ENCODE assay signal across 14 cellular contexts in the genomic region with DNA sequence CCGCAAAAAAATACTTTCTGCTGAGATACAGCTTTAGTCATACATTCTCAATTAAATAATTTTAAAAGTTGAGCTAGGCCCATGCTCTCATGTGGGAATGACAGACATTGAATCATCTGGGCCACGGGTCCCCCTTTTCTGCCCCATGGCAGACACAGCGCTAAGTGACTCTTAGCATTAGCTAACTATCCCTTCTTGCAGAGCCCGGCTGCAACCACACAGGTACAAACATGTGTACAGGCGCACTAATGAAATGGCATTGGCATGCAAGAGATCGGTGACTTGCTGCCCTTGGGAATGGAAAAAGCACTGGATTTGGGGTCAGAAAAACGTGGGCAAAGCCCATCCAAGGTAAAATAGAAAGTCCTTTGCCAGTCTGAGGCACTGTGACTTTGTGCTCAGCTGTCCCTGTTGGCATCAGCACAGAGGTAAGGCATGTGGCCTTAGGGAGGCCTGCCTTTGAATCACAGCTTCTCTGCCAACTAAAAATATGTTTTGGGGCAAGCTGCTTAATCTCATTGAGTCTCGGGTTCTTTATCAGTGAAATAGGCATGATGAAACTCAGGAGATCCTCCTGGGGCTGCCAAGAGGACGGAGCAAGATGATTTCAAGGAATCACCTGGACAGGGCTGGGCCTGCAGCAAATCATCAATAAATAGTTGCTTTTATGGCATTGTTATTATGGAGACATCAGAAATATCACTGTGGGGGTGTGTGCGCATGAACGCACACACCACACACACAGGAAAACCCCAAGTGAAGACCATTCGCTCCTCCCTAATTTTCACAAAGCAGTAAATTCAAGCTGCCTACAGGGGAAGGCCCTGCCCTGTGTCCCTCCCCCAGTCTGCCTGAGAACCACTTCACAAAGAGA. TPM values are rescaled to one million over a fixed set of nuclear protein-coding genes. Genes with fewer than 3 reads are reported as not detected.
DNase-seq lines count a peak whose midpoint lies in the region; ATAC-seq, FAIRE-seq and TF ChIP-seq lines count a peak whose summit lies in the region.
"Had no signal": no experiment of that assay in that cellular context is flagged by ENCODE, and none has a peak within 500 bp of the region (broad histone marks: within the 10 kb centered on the region; RNA-seq: fewer than 3 reads in every experiment).

No MANE protein-coding gene starts in this region.

- H3K4me3 ChIP-seq in GM12878, result no peak overlapping the region
- H3K4me3 ChIP-seq: gastrocnemius medialis, K562, right atrium auricular region had no signal

- no peaks in the 10 kb centered on the region for H3K9me3 ChIP-seq in GM12878 (replicated peaks; ENCODE audit: control insufficient read depth, insufficient read depth, low read length)
- H3K9me3 ChIP-seq: BE2C, gastrocnemius medialis, right atrium auricular region had no signal

- CTCF ChIA-PET in GM12878 (lab: Yijun Ruan, JAX), result interaction anchor here (0.5 to 3.3 kb wide), 14 partner anchors 10 to 370 kb away, joined by 3 to 20 read pairs (median 4); no protein-coding TSS in a partner anchor

- H3K27ac ChIP-seq in GM12878 (ENCODE audit: control insufficient read depth, insufficient read depth), result no peak overlapping the region
- H3K27ac ChIP-seq: gastrocnemius medialis, right atrium auricular region had no signal

- intact Hi-C loops in GM12878 (cut with micrococcal nuclease; ENCODE audit: unreplicated experiment), result loop anchor here (10.0 kb wide), 1 partner anchor 1046 kb away; a partner anchor contains a TSS

- peak; percentile 10 to 21 for DNase-seq in stimulated activated naive CD8-positive, alpha-beta T cell treated with anti-CD3 and anti-CD28 coated beads, Interleukin-15, amount 100 ng/mL, for 72 hours
- DNase-seq in stimulated activated naive CD8-positive, alpha-beta T cell treated with anti-CD3 and anti-CD28 coated beads, Interleukin-15, Interleukin-2, amounts not matched to agents 100 U/mL and 50 U/mL, for 24 hours, result no peak
- DNase-seq in GM12878 (ENCODE audit: low read depth, low spot score) (peak; percentile 11), HCEC 1CT (no peak), NCI-H748 (lab: John Stamatoyannopoulos, UW; ENCODE audit: unreplicated experiment) (no peak), NCI-H146 (lab: John Stamatoyannopoulos, UW) (no peak), erythroblast (lab: John Stamatoyannopoulos, UW) (no peak)
- DNase-seq: BE2C, gastrocnemius medialis, mammary epithelial cell, NCI-H524 treated with DMSO at 0.1 percent for 48 hours had no signal

- H3K79me2 ChIP-seq in GM12878 (ENCODE audit: control insufficient read depth, insufficient read depth, low read length), result no peaks in the 10 kb centered on the region

- peak overlapping the region in 1 of 2 donors; percentile 49 for H3K4me3 Mint-ChIP-seq in stimulated activated naive CD8-positive, alpha-beta T cell treated with anti-CD3 and anti-CD28 coated beads, Interleukin-15, amount 100 ng/mL, for 72 hours

- no peak overlapping the region for H3K9ac ChIP-seq in GM12878 (ENCODE audit: control insufficient read depth, insufficient read depth, low read length)

- peak; percentile 76 for ATAC-seq in stimulated activated naive CD8-positive, alpha-beta T cell treated with anti-CD3 and anti-CD28 coated beads, Interleukin-15, amount 100 ng/mL, for 72 hours
- no peak for ATAC-seq in stimulated activated naive CD8-positive, alpha-beta T cell treated with anti-CD3 and anti-CD28 coated beads, Interleukin-15, Interleukin-2, amounts not matched to agents 100 U/mL and 50 U/mL, for 24 hours
- ATAC-seq in HG02884 (IDR thresholded peaks at IDR 0.05; ENCODE audit: unreplicated experiment) (peak; percentile 86), GM12878 (peak; percentile 87)
- ATAC-seq: gastrocnemius medialis, K562 had no signal

- no peak overlapping the region; the same call in 1 of the 2 replicates for H3K4me2 ChIP-seq in GM12878 (ENCODE audit: control insufficient read depth, insufficient read depth)

- no peaks in the 10 kb centered on the region for H3K27me3 Mint-ChIP-seq in stimulated activated naive CD8-positive, alpha-beta T cell treated with anti-CD3 and anti-CD28 coated beads, Interleukin-15, amount 100 ng/mL, for 72 hours

- TF ChIP-seq CTCF in GM12878 (IDR thresholded peaks at IDR 0.05 in 2 of 3, conservative IDR thresholded peaks at IDR 0.05 in 1 of 3; ENCODE audit: control insufficient read depth in 2 of 3, extremely low read depth in 1 of 3, insufficient read depth in 1 of 3, low read depth in 3 of 3, low read length in 3 of 3), result no peak

- TF ChIP-seq POLR2A in GM12878 (IDR thresholded peaks at IDR 0.05; ENCODE audit: low read depth, low read length) (no peak), erythroblast (IDR thresholded peaks at IDR 0.05; ENCODE audit: low read length) (no peak)

- SMC1A ChIA-PET in GM12878 (lab: Charles Lee; ENCODE audit: uncharacterized antibody, unreplicated experiment), result interaction anchor here (0.8 to 4.2 kb wide), 20 partner anchors 10 to 202 kb away, joined by 3 to 41 read pairs (median 4); a partner anchor contains a TSS

- H3K36me3 ChIP-seq in GM12878 (ENCODE audit: control insufficient read depth in 2 of 2, insufficient read depth in 2 of 2, low read length in 1 of 2), result no peaks in the 10 kb centered on the region
- H3K36me3 ChIP-seq: BE2C, gastrocnemius medialis, right atrium auricular region had no signal

- no peak overlapping the region for H2AFZ ChIP-seq in GM12878 (ENCODE audit: control insufficient read depth, low read depth, low read length)

- H3K4me1 ChIP-seq in GM12878 (ENCODE audit: control insufficient read depth, insufficient read depth, low read length), result peaks cover 17% of the 10 kb centered on the region
- H3K4me1 ChIP-seq: BE2C, gastrocnemius medialis, right atrium auricular region had no signal

- BruUV-seq in GM12878 (replicated peaks; lab: Mats Ljungman, UMichigan), result no TSS peak

- peaks cover 40% of the 10 kb centered on the region for H3K4me1 Mint-ChIP-seq in stimulated activated naive CD8-positive, alpha-beta T cell treated with anti-CD3 and anti-CD28 coated beads, Interleukin-15, amount 100 ng/mL, for 72 hours

- RAD21 ChIA-PET in GM12878 (lab: Charles Lee; ENCODE audit: unreplicated experiment), result interaction anchor here (0.7 to 2.2 kb wide), 11 partner anchors 12 to 203 kb away, joined by 3 to 7 read pairs (median 4); a partner anchor contains a TSS

- no peak overlapping the region for H3K27ac Mint-ChIP-seq in stimulated activated naive CD8-positive, alpha-beta T cell treated with anti-CD3 and anti-CD28 coated beads, Interleukin-15, amount 100 ng/mL, for 72 hours

- TF ChIP-seq EP300 in GM12878 (IDR thresholded peaks at IDR 0.05; ENCODE audit: borderline replicate concordance in 1 of 2, control insufficient read depth in 1 of 2, low read depth in 2 of 2, low read length in 2 of 2), result no peak

- 40% methylated on average over 12 of the region's 12 CpGs for WGBS in GM12878 (ENCODE audit: insufficient coverage, insufficient replicate concordance, low lambda C conversion rate, missing lambda C conversion rate)

- no peaks in the 10 kb centered on the region; a peak in 1 of 4 replicates for H3K27me3 ChIP-seq in GM12878 (replicated peaks in 1 of 2; ENCODE audit: control insufficient read depth in 2 of 2, insufficient read depth in 2 of 2, low read length in 1 of 2)
- H3K27me3 ChIP-seq: BE2C, gastrocnemius medialis, right atrium auricular region had no signal

- no peaks in the 10 kb centered on the region for H3K9me3 Mint-ChIP-seq in stimulated activated naive CD8-positive, alpha-beta T cell treated with anti-CD3 and anti-CD28 coated beads, Interleukin-15, amount 100 ng/mL, for 72 hours

- TF ChIP-seq RAD21 in GM12878 (IDR thresholded peaks at IDR 0.05; ENCODE audit: insufficient read depth, low read depth, low read length), result no peak

- no peaks in the 10 kb centered on the region for H4K20me1 ChIP-seq in GM12878 (ENCODE audit: control insufficient read depth, insufficient read depth)

- POLR2A ChIA-PET in GM12878 (lab: Charles Lee), result interaction anchor here (0.6 to 1.5 kb wide), 9 partner anchors 17 to 166 kb away, joined by 3 to 4 read pairs (median 3); a partner anchor contains a TSS

- in situ Hi-C loops in GM12878 (cut with MboI), result no loop called here

- peak; percentile 23 for FAIRE-seq in GM12878 (lab: Jason Lieb, UNC)
- FAIRE-seq: K562 had no signal

TF ChIP-seq in GM12878, 131 proteins besides CTCF, POLR2A, EP300 and RAD21 (continues in another document):
- no peak for TF ChIP-seq BRCA1 (IDR thresholded peaks at IDR 0.05; ENCODE audit: low read depth, low read length)
- peak; percentile 61; the same call in 1 of the 2 replicates for TF ChIP-seq RUNX3 (IDR thresholded peaks at IDR 0.05; ENCODE audit: low read length)
- TF ChIP-seq NFYA (IDR thresholded peaks at IDR 0.05; ENCODE audit: borderline replicate concordance, low read depth, low read length), result no peak
- TF ChIP-seq CEBPB (IDR thresholded peaks at IDR 0.05; ENCODE audit: borderline replicate concordance in 1 of 2, low read depth in 2 of 2, low read length in 2 of 2), result no peak
- TF ChIP-seq RAD51 (IDR thresholded peaks at IDR 0.05), result no peak
- no peak for TF ChIP-seq CHD1 (IDR thresholded peaks at IDR 0.05; ENCODE audit: low read depth, low read length)
- no peak for TF ChIP-seq MXI1 (IDR thresholded peaks at IDR 0.05; ENCODE audit: low read depth, low read length)
- TF ChIP-seq CREM (IDR thresholded peaks at IDR 0.05; ENCODE audit: low read depth), result no peak
- TF ChIP-seq RELA (IDR thresholded peaks at IDR 0.05; ENCODE audit: borderline replicate concordance, partially characterized antibody), result peak; percentile 18
- TF ChIP-seq EGR1 (IDR thresholded peaks at IDR 0.05; ENCODE audit: borderline replicate concordance in 1 of 2, low read depth in 2 of 2, low read length in 2 of 2), result peak in 1 of 2 experiments; percentile 42; a peak in 1 of 3 replicates

RNA-seq across cellular contexts. Expression of a gene that starts 54.2 kb away (rescaled TPM):
- total RNA-seq in GM12878 (2013; cell fraction: nucleolus; rRNA removed), result 110 and 114 TPM in 2 replicates
- total RNA-seq in GM12878 (2014; rRNA removed) (0.33 and 0.34 TPM in 2 replicates), GM12878 (2014; rRNA removed; fragmentation: Illumina TruSeq; extraction: Trizol) (0.18 TPM in 2 replicates), GM12878 (2021) (0.98 and 1.2 TPM in 2 replicates)
- polyA plus RNA-seq in GM12878 (2011; ENCODE audit: low read depth), result 1.3 TPM
- polyA plus RNA-seq in GM12878 (2011; rRNA removed) (9.9 and 18.2 TPM in 2 replicates), GM12878 (2014; fragmentation: Illumina TruSeq; extraction: Trizol) (0.17 and 0.29 TPM in 2 replicates), GM12878 (2014; fragmentation: Nextera tagmentation; extraction: Ambion mirVana) (under 1 TPM in 1 of 2 experiments, not detected in 1; 0.04 TPM), GM12878 (2014; rRNA removed) (0.82 and 0.86 TPM in 2 replicates), GM12878 (2016; fragmentation: Nextera tagmentation; extraction: Ambion mirVana) (1 to 10 TPM in 1 of 2 experiments, under 1 TPM in 1; 0.68 to 1.1 TPM)
- polyA plus RNA-seq in GM12878 (2011; cell fraction: cytosol; rRNA removed), result 20.1 and 23.8 TPM in 2 replicates
- 247 and 273 TPM in 2 replicates for polyA plus RNA-seq in GM12878 (2011; cell fraction: nucleus; rRNA removed)
- 4.2 and 4.5 TPM in 2 replicates for polyA plus RNA-seq in GM12878 (2012)
- 7.0 and 17.7 TPM in 2 replicates for polyA minus RNA-seq in GM12878 (2011; rRNA and poly(A)+ RNA removed)
- polyA minus RNA-seq in GM12878 (2011; cell fraction: cytosol; rRNA and poly(A)+ RNA removed), result 6.4 and 12.8 TPM in 2 replicates
- polyA minus RNA-seq in GM12878 (2011; cell fraction: nucleus; rRNA and poly(A)+ RNA removed), result 54.9 and 86.5 TPM in 2 replicates

Comparison
In these comparisons a context has a peak if more than half of its experiments do, and no peak if none do; other contexts are left out.
1. DNase-seq: peak in stimulated activated naive CD8-positive, alpha-beta T cell treated with anti-CD3 and anti-CD28 coated beads, Interleukin-15, amount 100 ng/mL, for 72 hours (2 of 2) and GM12878 (single experiment); none in stimulated activated naive CD8-positive, alpha-beta T cell treated with anti-CD3 and anti-CD28 coated beads, Interleukin-15, Interleukin-2, amounts not matched to agents 100 U/mL and 50 U/mL, for 24 hours (single experiment), HCEC 1CT (single experiment), NCI-H748 (single experiment), NCI-H146 (single experiment) and erythroblast (0 of 2).